In the genomic region with DNA sequence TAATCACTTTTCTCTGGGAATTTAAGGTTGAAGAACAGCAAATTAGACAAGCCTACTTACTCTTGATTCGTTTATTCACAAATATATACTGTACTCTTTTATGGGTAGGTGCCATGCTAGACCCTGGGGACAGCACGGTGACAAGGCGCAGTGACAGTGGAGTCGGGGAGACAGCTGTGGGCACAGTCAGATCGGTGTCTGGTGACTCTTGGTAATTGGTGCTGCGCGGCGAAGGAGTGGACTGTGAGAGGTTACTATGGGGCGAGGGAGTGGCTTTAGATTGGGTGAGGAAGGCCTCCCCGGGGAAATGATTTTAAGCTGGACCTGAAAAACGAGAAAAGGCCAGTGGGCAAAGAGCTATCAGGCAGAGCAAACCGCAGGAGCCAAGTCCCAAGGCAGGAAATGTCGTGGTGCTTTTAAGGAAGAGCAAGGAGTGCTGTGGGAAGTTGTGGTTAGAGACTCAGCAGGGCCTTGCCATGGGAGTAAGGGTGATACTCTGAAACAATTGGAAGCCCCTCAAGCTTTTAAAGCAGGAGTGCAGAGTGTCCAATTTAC, we compare ENCODE assay signal across 10 cellular contexts. TPM values are rescaled to one million over a fixed set of nuclear protein-coding genes. Genes with fewer than 3 reads are reported as not detected.
DNase-seq lines count a peak whose midpoint lies in the region; ATAC-seq and TF ChIP-seq lines count a peak whose summit lies in the region.
"Had no signal": no experiment of that assay in that cellular context is flagged by ENCODE, and none has a peak within 500 bp of the region (broad histone marks: within the 10 kb centered on the region; RNA-seq: fewer than 3 reads in every experiment).

No MANE protein-coding gene starts in this region.

- H3K4me1 Mint-ChIP-seq in glutamatergic neuron (ENCODE audit: low read depth, unreplicated experiment): peaks cover 38% of the 10 kb centered on the region
- no peaks in the 10 kb centered on the region for H3K4me1 Mint-ChIP-seq in activated T-cell treated with anti-CD3 and anti-CD28 coated beads, Interleukin-2, amount 50 U/mL, for 4 hours (ENCODE audit: low read depth)

- no peak for TF ChIP-seq CTCF in C4-2B (conservative IDR thresholded peaks at IDR 0.05)
- no peak for TF ChIP-seq CTCF in glutamatergic neuron (IDR thresholded peaks at IDR 0.05; ENCODE audit: partially characterized antibody, unreplicated experiment)
- TF ChIP-seq CTCF in omental fat pad (IDR thresholded peaks at IDR 0.05): no peak

- H3K27me3 Mint-ChIP-seq in glutamatergic neuron (ENCODE audit: unreplicated experiment): peaks cover 13% of the 10 kb centered on the region
- H3K27me3 Mint-ChIP-seq in activated T-cell treated with anti-CD3 and anti-CD28 coated beads, Interleukin-2, amount 50 U/mL, for 4 hours (ENCODE audit: low read depth): peaks cover 24% of the 10 kb centered on the region

- H3K27ac Mint-ChIP-seq in glutamatergic neuron (ENCODE audit: unreplicated experiment): peak overlapping the region; percentile 97
- H3K27ac Mint-ChIP-seq: activated naive CD4-positive, alpha-beta T cell treated with anti-CD3 and anti-CD28 coated beads for 36 hours had no signal

- peak; percentile 34 for ATAC-seq in omental fat pad (ENCODE audit: low FRiP score)
- ATAC-seq in HG03469 (IDR thresholded peaks at IDR 0.05; ENCODE audit: unreplicated experiment): no peak
- ATAC-seq in HG03571 (IDR thresholded peaks at IDR 0.05; ENCODE audit: unreplicated experiment): no peak
- no peak for ATAC-seq in activated T-cell treated with anti-CD3 and anti-CD28 coated beads, Interleukin-2, amount 50 U/mL, for 4 hours

- H3K9me3 Mint-ChIP-seq in glutamatergic neuron (ENCODE audit: unreplicated experiment): peaks cover 22% of the 10 kb centered on the region
- no peaks in the 10 kb centered on the region for H3K9me3 Mint-ChIP-seq in activated T-cell treated with anti-CD3 and anti-CD28 coated beads, Interleukin-2, amount 50 U/mL, for 4 hours
- H3K9me3 Mint-ChIP-seq: activated naive CD4-positive, alpha-beta T cell treated with anti-CD3 and anti-CD28 coated beads for 36 hours had no signal

- H3K36me3 Mint-ChIP-seq in glutamatergic neuron (ENCODE audit: unreplicated experiment): peaks cover 7% of the 10 kb centered on the region
- no peaks in the 10 kb centered on the region for H3K36me3 Mint-ChIP-seq in activated T-cell treated with anti-CD3 and anti-CD28 coated beads, Interleukin-2, amount 50 U/mL, for 4 hours (ENCODE audit: insufficient read depth)

- H3K27ac ChIP-seq in C4-2B: peak overlapping the region; percentile 8

- DNase-seq in NOMO-1 treated with dmso at 0.1 percent for 144 hours (lab: John Stamatoyannopoulos, UW; ENCODE audit: unreplicated experiment): peak; percentile 29
- peak; percentile 46 for DNase-seq in glutamatergic neuron
- no peak for DNase-seq in omental fat pad (ENCODE audit: low spot score)
- no peak for DNase-seq in hippocampal formation (lab: John Stamatoyannopoulos, UW)
- DNase-seq in activated T-cell treated with anti-CD3 and anti-CD28 coated beads, Interleukin-2, amount 50 U/mL, for 4 hours: no peak
- DNase-seq: activated naive CD4-positive, alpha-beta T cell treated with anti-CD3 and anti-CD28 coated beads for 36 hours; NCI-H510A treated with DMSO at 0.1 percent for 48 hours had no signal

- peak overlapping the region; percentile 68 for H3K4me3 Mint-ChIP-seq in glutamatergic neuron (ENCODE audit: unreplicated experiment)
- no peak overlapping the region for H3K4me3 Mint-ChIP-seq in activated T-cell treated with anti-CD3 and anti-CD28 coated beads, Interleukin-2, amount 50 U/mL, for 4 hours
- H3K4me3 Mint-ChIP-seq: activated naive CD4-positive, alpha-beta T cell treated with anti-CD3 and anti-CD28 coated beads for 36 hours had no signal

RNA-seq across cellular contexts. Expression of gene TXNDC2, which starts 36.3 kb away (rescaled TPM):
- total RNA-seq in glutamatergic neuron (ENCODE audit: unreplicated experiment) (not detected), omental fat pad (under 1 TPM in 2 of 4 donors, not detected in 2; 0.24 to 0.44 TPM)
- not detected for total RNA-seq in activated T-cell treated with anti-CD3 and anti-CD28 coated beads, Interleukin-2, amount 50 U/mL, for 4 hours
- total RNA-seq: activated naive CD4-positive, alpha-beta T cell treated with anti-CD3 and anti-CD28 coated beads for 36 hours had no signal

Comparison
In these comparisons a context has a peak if more than half of its experiments do, and no peak if none do; other contexts are left out.
1. DNase-seq: peak in NOMO-1 treated with dmso at 0.1 percent for 144 hours (single experiment) and glutamatergic neuron (single experiment); none in omental fat pad (single experiment), hippocampal formation (0 of 2) and activated T-cell treated with anti-CD3 and anti-CD28 coated beads, Interleukin-2, amount 50 U/mL, for 4 hours (single experiment).